In the genomic region with DNA sequence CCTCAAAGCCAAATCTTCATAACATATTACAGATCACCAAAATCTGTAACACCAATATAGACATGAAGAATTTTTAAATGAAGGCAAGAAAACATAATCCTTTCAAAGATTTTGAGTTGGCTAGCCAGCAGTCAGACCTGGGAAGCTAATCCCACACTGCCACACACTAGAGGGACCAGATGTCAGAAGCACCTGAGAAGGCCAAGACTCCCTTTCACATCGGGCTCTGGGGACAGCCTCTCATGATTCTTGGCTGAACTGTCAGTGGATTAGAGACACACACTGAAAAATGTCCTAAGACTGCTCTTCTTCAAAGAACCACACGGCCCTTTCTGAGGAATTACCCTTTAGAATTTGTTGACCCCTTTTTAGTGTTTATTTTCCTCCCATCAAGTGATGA, we compare ENCODE assay signal across 20 cellular contexts. TPM values are rescaled to one million over a fixed set of nuclear protein-coding genes. Genes with fewer than 3 reads are reported as not detected.
"Had no signal": no experiment of that assay in that cellular context is flagged by ENCODE, and none has a peak within 500 bp of the region (broad histone marks: within the 10 kb centered on the region; RNA-seq: fewer than 3 reads in every experiment).

No MANE protein-coding gene starts in this region.

- H3K27me3 ChIP-seq: SJSA1 had no signal

- H3K36me3 ChIP-seq: SJSA1 had no signal

- H3K4me3 ChIP-seq: SJSA1, SK-N-MC had no signal

- DNase-seq: KBM-7, NCI-H1092, NCI-H1105 treated with DMSO at 0.1 percent for 48 hours, NCI-H1417 treated with DMSO at 0.1 percent for 48 hours, NCI-H146, NCI-H1694 treated with DMSO at 0.1 percent for 48 hours, NCI-H1930, NCI-H2081, NCI-H2107, NCI-H345, NCI-H446 treated with DMSO at 0.1 percent for 48 hours, NCI-H510A treated with DMSO at 0.1 percent for 48 hours, NCI-H69, Right ventricle myocardium superior, RPMI8226, SIG-M5 had no signal

- H3K27ac ChIP-seq: SJSA1, SK-N-MC had no signal

- H3K4me1 ChIP-seq: SJSA1 had no signal

- H3K9me3 ChIP-seq: SJSA1 had no signal

RNA-seq across cellular contexts. Expression of gene SPATA4, which starts 28.2 kb away (rescaled TPM):
- total RNA-seq: HT-29, SJSA1 had no signal

RNA-seq across cellular contexts. Expression of gene ASB5, which starts 45.5 kb away (rescaled TPM):
- total RNA-seq: HT-29, MCF 10A had no signal
